In the genomic region with DNA sequence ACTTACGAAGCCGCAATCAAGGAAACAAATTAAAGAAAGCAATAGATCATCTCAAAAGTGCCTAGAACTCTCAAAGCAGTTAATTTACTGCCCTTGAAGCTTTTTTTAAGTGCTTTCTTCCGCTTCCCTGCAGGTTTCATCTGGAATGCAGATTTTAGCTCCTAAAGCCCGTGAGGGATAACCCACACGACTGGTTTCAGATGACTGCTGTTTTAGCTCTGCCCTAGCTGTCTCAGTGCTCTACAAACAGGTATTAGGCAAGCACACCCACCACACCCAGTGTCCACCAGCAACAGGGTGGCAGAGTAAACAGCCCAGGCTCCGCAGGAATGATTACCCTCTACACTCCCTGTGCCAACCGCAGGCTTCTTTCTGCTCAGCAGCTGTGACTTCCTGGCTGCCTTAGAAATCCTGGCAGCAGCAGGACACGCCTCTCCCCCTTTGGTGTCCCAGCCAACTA, we compare ENCODE assay signal across 9 cellular contexts.
A peak's percentile ranks its signal among the peaks of the same experiment; 100 is the strongest.
DNase-seq lines count a peak whose midpoint lies in the region; ATAC-seq, FAIRE-seq and TF ChIP-seq lines count a peak whose summit lies in the region.
"Had no signal": no experiment of that assay in that cellular context is flagged by ENCODE, and none has a peak within 500 bp of the region (broad histone marks: within the 10 kb centered on the region; RNA-seq: fewer than 3 reads in every experiment).

No MANE protein-coding gene starts in this region.

- H3K27me3 Mint-ChIP-seq in CD4-positive, alpha-beta T cell, result peaks cover 9% of the 10 kb centered on the region

- peak in 1 of 10 experiments; percentile 5 for DNase-seq in CD4-positive, alpha-beta T cell
- DNase-seq in NCI-H1417 treated with DMSO at 0.1 percent for 48 hours (lab: John Stamatoyannopoulos, UW) (peak; percentile 70), bronchial epithelial cell (ENCODE audit: low read depth) (peak; percentile 77), GDM1 (lab: John Stamatoyannopoulos, UW) (no peak)
- DNase-seq in activated CD4-positive, alpha-beta T cell treated with anti-CD3 and anti-CD28 coated beads for 48 hours, result no peak
- DNase-seq: activated naive CD8-positive, alpha-beta T cell treated with anti-CD3 and anti-CD28 coated beads, Interleukin-2, amount 10 ng/mL, durations not matched to agents 7 days and 5 days had no signal

- peak overlapping the region; percentile 12 for H3K27ac Mint-ChIP-seq in CD4-positive, alpha-beta T cell
- H3K27ac Mint-ChIP-seq: activated naive CD8-positive, alpha-beta T cell treated with anti-CD3 and anti-CD28 coated beads, Interleukin-2, amount 10 ng/mL, durations not matched to agents 7 days and 5 days had no signal

- POLR2A ChIA-PET in CD4-positive, alpha-beta T cell (lab: Charles Lee), result no interaction called here

- CTCF ChIA-PET in CD4-positive, alpha-beta T cell (lab: Charles Lee), result no interaction called here

- FAIRE-seq in bronchial epithelial cell (lab: Jason Lieb, UNC), result peak; percentile 99

- intact Hi-C loops in CD4-positive, alpha-beta T cell (cut with DNase I, micrococcal nuclease), result no loop called here

- TF ChIP-seq CTCF in CD4-positive, alpha-beta T cell (IDR thresholded peaks at IDR 0.05), result no peak
- no peak for TF ChIP-seq CTCF in bronchial epithelial cell (IDR thresholded peaks at IDR 0.05; ENCODE audit: insufficient read depth, low read length, severe bottlenecking)

- H3K4me3 Mint-ChIP-seq in CD4-positive, alpha-beta T cell, result no peak overlapping the region

- no peaks in the 10 kb centered on the region for H3K36me3 Mint-ChIP-seq in CD4-positive, alpha-beta T cell (ENCODE audit: low read depth)
- H3K36me3 Mint-ChIP-seq: activated naive CD8-positive, alpha-beta T cell treated with anti-CD3 and anti-CD28 coated beads, Interleukin-2, amount 10 ng/mL, durations not matched to agents 7 days and 5 days had no signal

- H3K9me3 ChIP-seq in CD4-positive, alpha-beta T cell (ENCODE audit: control insufficient read depth, low read length), result no peaks in the 10 kb centered on the region
- no peaks in the 10 kb centered on the region for H3K9me3 ChIP-seq in muscle layer of duodenum (ENCODE audit: control insufficient read depth in 1 of 2, low read length in 2 of 2)

- no peaks in the 10 kb centered on the region for H3K27me3 ChIP-seq in CD4-positive, alpha-beta T cell (ENCODE audit: control insufficient read depth, insufficient read depth, low read length)
- H3K27me3 ChIP-seq in bronchial epithelial cell (ENCODE audit: control insufficient read depth, insufficient read depth, low read length), result no peaks in the 10 kb centered on the region
- no peaks in the 10 kb centered on the region for H3K27me3 ChIP-seq in muscle layer of duodenum (ENCODE audit: low read depth, low read length)

- no peak overlapping the region for H3K4me3 ChIP-seq in bronchial epithelial cell (ENCODE audit: low read depth, low read length)
- H3K4me3 ChIP-seq in muscle layer of duodenum (ENCODE audit: low read depth in 1 of 2, low read length in 2 of 2), result peak overlapping the region in 1 of 2 donors; percentile 60

- H3K9me3 Mint-ChIP-seq in CD4-positive, alpha-beta T cell, result no peaks in the 10 kb centered on the region
- H3K9me3 Mint-ChIP-seq: activated naive CD8-positive, alpha-beta T cell treated with anti-CD3 and anti-CD28 coated beads, Interleukin-2, amount 10 ng/mL, durations not matched to agents 7 days and 5 days had no signal

- peak; percentile 52 for ATAC-seq in CD4-positive, alpha-beta T cell (ENCODE audit: poor library complexity)
- ATAC-seq in HG03565 (IDR thresholded peaks at IDR 0.05; ENCODE audit: unreplicated experiment), result no peak
- ATAC-seq in GM18502 (IDR thresholded peaks at IDR 0.05; ENCODE audit: poor library complexity, unreplicated experiment), result no peak

- H3K36me3 ChIP-seq in bronchial epithelial cell (ENCODE audit: control insufficient read depth, insufficient read depth, low read length), result no peaks in the 10 kb centered on the region
- no peaks in the 10 kb centered on the region for H3K36me3 ChIP-seq in muscle layer of duodenum (ENCODE audit: control insufficient read depth in 1 of 2, insufficient read depth in 2 of 2, low read length in 2 of 2)

- no peaks in the 10 kb centered on the region for H3K4me1 ChIP-seq in muscle layer of duodenum (ENCODE audit: control insufficient read depth in 1 of 2, insufficient read depth in 2 of 2, low read length in 2 of 2)

- no peak overlapping the region for H3K27ac ChIP-seq in CD4-positive, alpha-beta T cell (ENCODE audit: low read depth, low read length)
- peak overlapping the region; percentile 73 for H3K27ac ChIP-seq in muscle layer of duodenum (ENCODE audit: low read length)

- peaks cover 18% of the 10 kb centered on the region for H3K4me1 Mint-ChIP-seq in CD4-positive, alpha-beta T cell (ENCODE audit: low read depth)

Comparison
In these comparisons a context has a peak if more than half of its experiments do, and no peak if none do; other contexts are left out.
1. DNase-seq: peak in NCI-H1417 treated with DMSO at 0.1 percent for 48 hours (single experiment) and bronchial epithelial cell (single experiment); none in activated CD4-positive, alpha-beta T cell treated with anti-CD3 and anti-CD28 coated beads for 48 hours (single experiment) and GDM1 (single experiment).